In genomic region chr5:43040287-43041098, GRCh38 we compare ENCODE assay signal across 1 cellular context.
TF ChIP-seq lines count a peak whose summit lies in the region.

ANXA2R (minus strand) TSS chr5:43040319; CDS start chr5:43040046, 273 bp downstream.

TF ChIP-seq in HEK293, 187 proteins besides CTCF, POLR2A, EP300 and RAD21 (continued from another document and continues in another):
- TF ChIP-seq SALL2 (tag by site-specific recombination; IDR thresholded peaks at IDR 0.05; ENCODE audit: borderline replicate concordance) (no peak), ZNF571 (tag by site-specific recombination; IDR thresholded peaks at IDR 0.05) (no peak), ZNF362 (tag by site-specific recombination; IDR thresholded peaks at IDR 0.05) (no peak), ZNF747 (tag by site-specific recombination; IDR thresholded peaks at IDR 0.05) (no peak), EGR2 (tag by site-specific recombination; IDR thresholded peaks at IDR 0.05; ENCODE audit: low read depth) (no peak), ZNF785 (tag by site-specific recombination; IDR thresholded peaks at IDR 0.05) (no peak), ZNF501 (tag by site-specific recombination; IDR thresholded peaks at IDR 0.05) (peak; percentile 58), BCL11B (tag by site-specific recombination; IDR thresholded peaks at IDR 0.05; ENCODE audit: low read depth) (no peak), ZNF776 (tag by site-specific recombination; IDR thresholded peaks at IDR 0.05; ENCODE audit: borderline replicate concordance) (no peak), KLF1 (tag by site-specific recombination; IDR thresholded peaks at IDR 0.05) (no peak), ZNF518A (tag by site-specific recombination; conservative IDR thresholded peaks at IDR 0.05; ENCODE audit: low read depth) (peak; percentile 51), ZBTB26 (tag by site-specific recombination; optimal IDR thresholded peaks at IDR 0.05) (peak; percentile 54), ZBTB11 (tag by site-specific recombination; conservative IDR thresholded peaks at IDR 0.05; ENCODE audit: low read depth) (peak; percentile 76), PBX3 (CRISPR knock-in tag; IDR thresholded peaks at IDR 0.05) (no peak), ZNF658 (tag by site-specific recombination; IDR thresholded peaks at IDR 0.05) (no peak), ZNF76 (tag by site-specific recombination; IDR thresholded peaks at IDR 0.05; ENCODE audit: borderline replicate concordance, low read depth) (0 out of 2 replicates have a peak, but pooled peaks have one; percentile 18), ZNF510 (tag by site-specific recombination; IDR thresholded peaks at IDR 0.05; ENCODE audit: insufficient replicate concordance) (no peak), ZNF366 (tag by site-specific recombination; conservative IDR thresholded peaks at IDR 0.05) (peak; percentile 46; the same call in 1 of the 2 replicates), KLF17 (tag by site-specific recombination; IDR thresholded peaks at IDR 0.05) (peak; percentile 65), ZNF140 (tag by site-specific recombination; IDR thresholded peaks at IDR 0.05) (no peak), ZNF654 (tag by site-specific recombination; IDR thresholded peaks at IDR 0.05; ENCODE audit: low read depth) (peak; percentile 77), ZNF600 (tag by site-specific recombination; IDR thresholded peaks at IDR 0.05) (peak; percentile 84), ELK4 (IDR thresholded peaks at IDR 0.05; ENCODE audit: borderline replicate concordance, low read depth, low read length) (no peak), ZBTB44 (tag by site-specific recombination; IDR thresholded peaks at IDR 0.05) (peak; percentile 62; the same call in 1 of the 2 replicates), ZNF521 (tag by site-specific recombination; IDR thresholded peaks at IDR 0.05) (no peak), ZNF266 (tag by site-specific recombination; IDR thresholded peaks at IDR 0.05; ENCODE audit: low read depth) (no peak), ZNF274 (IDR thresholded peaks at IDR 0.05; ENCODE audit: low read length) (no peak), ZNF274 (tag by site-specific recombination; IDR thresholded peaks at IDR 0.05; ENCODE audit: borderline replicate concordance) (no peak), ZNF302 (tag by site-specific recombination; IDR thresholded peaks at IDR 0.05; ENCODE audit: low read depth) (no peak), ZNF184 (tag by site-specific recombination; IDR thresholded peaks at IDR 0.05) (peak; percentile 47; the same call in 1 of the 2 replicates), ZNF223 (tag by site-specific recombination; IDR thresholded peaks at IDR 0.05) (peak; percentile 50; the same call in 1 of the 2 replicates), ZNF645 (tag by site-specific recombination; IDR thresholded peaks at IDR 0.05) (no peak), GFI1B (tag by site-specific recombination; IDR thresholded peaks at IDR 0.05) (no peak), AEBP2 (tag by site-specific recombination; IDR thresholded peaks at IDR 0.05; ENCODE audit: borderline replicate concordance) (no peak), ZNF792 (tag by site-specific recombination; IDR thresholded peaks at IDR 0.05) (no peak), ZSCAN5A (tag by site-specific recombination; IDR thresholded peaks at IDR 0.05) (peak; percentile 41; the same call in 1 of the 2 replicates), ZNF133 (tag by site-specific recombination; IDR thresholded peaks at IDR 0.05) (no peak), ZNF561 (tag by site-specific recombination; IDR thresholded peaks at IDR 0.05; ENCODE audit: borderline replicate concordance) (peak; percentile 85)
